27 cellular contexts compared by ENCODE assay signal in genomic region chr1:151819227-151819835, GRCh38. TPM values are rescaled to one million over a fixed set of nuclear protein-coding genes. Genes with fewer than 3 reads are reported as not detected.
DNase-seq lines count a peak whose midpoint lies in the region; ATAC-seq lines count a peak whose summit lies in the region.
"Had no signal": no experiment of that assay in that cellular context is flagged by ENCODE, and none has a peak within 500 bp of the region (broad histone marks: within the 10 kb centered on the region; RNA-seq: fewer than 3 reads in every experiment).

No MANE protein-coding gene starts in this region.

- H3K36me3 Mint-ChIP-seq in activated T-cell treated with anti-CD3 and anti-CD28 coated beads, Interleukin-2, amount 50 U/mL, for 24 hours (ENCODE audit: low read depth) = no peaks in the 10 kb centered on the region
- H3K36me3 Mint-ChIP-seq in CD8-positive, alpha-beta memory T cell = peaks cover 0 to 4% (median 4%) of the 10 kb centered on the region in 3 donors
- H3K36me3 Mint-ChIP-seq in activated T-helper 1 cell treated with anti-CD3 and anti-CD28 coated beads, Interleukin-12 subunit alpha, Interleukin-12 subunit beta, Interleukin-2, Interleukin-4 antibody, amounts not matched to agents 30 ng/mL and 10 ng/mL and 1 ng/mL, durations not matched to agents 14 hours and 24 hours and 36 hours (ENCODE audit: low read depth) = no peaks in the 10 kb centered on the region
- H3K36me3 Mint-ChIP-seq in immature natural killer cell = no peaks in the 10 kb centered on the region
- H3K36me3 Mint-ChIP-seq: activated naive CD8-positive, alpha-beta T cell treated with anti-CD3 and anti-CD28 coated beads, Interleukin-2, amount 10 ng/mL, durations not matched to agents 7 days and 5 days had no signal

- no peaks in the 10 kb centered on the region for H3K27me3 ChIP-seq in CD8-positive, alpha-beta memory T cell (ENCODE audit: insufficient read depth, low read length, poor library complexity, severe bottlenecking)
- peaks cover 0 to 94% (median 0%) of the 10 kb centered on the region in 3 experiments for H3K27me3 ChIP-seq in neuronal stem cell (ENCODE audit: control insufficient read depth in 3 of 3, insufficient read depth in 3 of 3, low read depth in 1 of 3, low read length in 3 of 3)
- H3K27me3 ChIP-seq: BE2C, SJSA1, transverse colon had no signal

- H2BK120ac ChIP-seq in neuronal stem cell (ENCODE audit: low read depth, low read length) = no peak overlapping the region

- POLR2A ChIA-PET in CD8-positive, alpha-beta memory T cell (lab: Charles Lee) = interaction anchor here (1.1 kb wide), 1 partner anchor 56 kb away, joined by 3 read pairs; the partner anchor contains the start of gene MRPL9

- H3K4me3 ChIP-seq in CD8-positive, alpha-beta memory T cell (ENCODE audit: low read length) = no peak overlapping the region
- H3K4me3 ChIP-seq in neuronal stem cell (ENCODE audit: low read length in 2 of 2) = no peak overlapping the region
- H3K4me3 ChIP-seq: K562, left ventricle myocardium inferior, SJSA1, transverse colon had no signal

- no peak overlapping the region for H3K9ac ChIP-seq in neuronal stem cell (ENCODE audit: low read depth, low read length, poor library complexity)

- H3K79me1 ChIP-seq in neuronal stem cell (ENCODE audit: low read depth, low read length) = no peaks in the 10 kb centered on the region

- WGBS in neuronal stem cell (ENCODE audit: extremely low coverage in 2 of 2, insufficient read length in 2 of 2, insufficient replicate concordance in 1 of 2), 2 donors = no CpG with 5 or more reads among the region's 12 CpGs

- H3K4me1 ChIP-seq in CD8-positive, alpha-beta memory T cell (ENCODE audit: insufficient read depth, low read length) = peaks cover 57% of the 10 kb centered on the region
- H3K4me1 ChIP-seq in neuronal stem cell (ENCODE audit: control insufficient read depth in 2 of 2, insufficient read depth in 1 of 2, low read depth in 1 of 2, low read length in 2 of 2) = peaks cover 0 to 5% of the 10 kb centered on the region in 2 donors
- H3K4me1 ChIP-seq: SJSA1, transverse colon had no signal

- H3K4me1 Mint-ChIP-seq in activated T-cell treated with anti-CD3 and anti-CD28 coated beads, Interleukin-2, amount 50 U/mL, for 24 hours (ENCODE audit: low read depth) = peaks cover 72% of the 10 kb centered on the region
- peaks cover 72 to 81% (median 77%) of the 10 kb centered on the region in 3 donors for H3K4me1 Mint-ChIP-seq in CD8-positive, alpha-beta memory T cell
- H3K4me1 Mint-ChIP-seq in activated T-helper 1 cell treated with anti-CD3 and anti-CD28 coated beads, Interleukin-12 subunit alpha, Interleukin-12 subunit beta, Interleukin-2, Interleukin-4 antibody, amounts not matched to agents 30 ng/mL and 10 ng/mL and 1 ng/mL, durations not matched to agents 14 hours and 24 hours and 36 hours (ENCODE audit: low read depth) = peaks cover 72% of the 10 kb centered on the region
- H3K4me1 Mint-ChIP-seq in immature natural killer cell = peaks cover 54% of the 10 kb centered on the region in 2 donors

- no peaks in the 10 kb centered on the region for H3K9me3 ChIP-seq in CD8-positive, alpha-beta memory T cell (ENCODE audit: low read length)
- H3K9me3 ChIP-seq in neuronal stem cell (replicated peaks in 1 of 2; ENCODE audit: control insufficient read depth in 2 of 2, insufficient read depth in 1 of 2, low read depth in 1 of 2, low read length in 2 of 2) = no peaks in the 10 kb centered on the region
- H3K9me3 ChIP-seq: BE2C, left ventricle myocardium inferior, SJSA1, transverse colon had no signal

- H2BK5ac ChIP-seq in neuronal stem cell (ENCODE audit: low read length) = no peak overlapping the region

- H2BK12ac ChIP-seq in neuronal stem cell (ENCODE audit: low read length) = no peak overlapping the region

- H2BK15ac ChIP-seq in neuronal stem cell (ENCODE audit: low read length) = no peak overlapping the region

- H3K9me3 Mint-ChIP-seq in activated T-cell treated with anti-CD3 and anti-CD28 coated beads, Interleukin-2, amount 50 U/mL, for 24 hours = no peaks in the 10 kb centered on the region
- no peaks in the 10 kb centered on the region for H3K9me3 Mint-ChIP-seq in CD8-positive, alpha-beta memory T cell
- H3K9me3 Mint-ChIP-seq in activated T-helper 1 cell treated with anti-CD3 and anti-CD28 coated beads, Interleukin-12 subunit alpha, Interleukin-12 subunit beta, Interleukin-2, Interleukin-4 antibody, amounts not matched to agents 30 ng/mL and 10 ng/mL and 1 ng/mL, durations not matched to agents 14 hours and 24 hours and 36 hours = no peaks in the 10 kb centered on the region
- H3K9me3 Mint-ChIP-seq in immature natural killer cell = no peaks in the 10 kb centered on the region
- H3K9me3 Mint-ChIP-seq: activated naive CD8-positive, alpha-beta T cell treated with anti-CD3 and anti-CD28 coated beads, Interleukin-2, amount 10 ng/mL, durations not matched to agents 7 days and 5 days had no signal

- ATAC-seq in GM21526 (IDR thresholded peaks at IDR 0.05; ENCODE audit: low FRiP score, unreplicated experiment) = no peak
- ATAC-seq: K562 had no signal

- no peak overlapping the region for H3K14ac ChIP-seq in neuronal stem cell (ENCODE audit: low read length)

- intact Hi-C loops in activated T-helper 1 cell treated with anti-CD3 and anti-CD28 coated beads, Interleukin-12 subunit alpha, Interleukin-12 subunit beta, Interleukin-2, Interleukin-4 antibody, amounts not matched to agents 30 ng/mL and 10 ng/mL and 1 ng/mL, durations not matched to agents 14 hours and 24 hours and 36 hours (cut with micrococcal nuclease) = no loop called here

- peak overlapping the region; percentile 74 for H4K91ac ChIP-seq in neuronal stem cell (ENCODE audit: low read depth, low read length, poor library complexity)

- no peak overlapping the region for H4K8ac ChIP-seq in neuronal stem cell (ENCODE audit: low read depth, low read length)

- no peak overlapping the region for H3K4ac ChIP-seq in neuronal stem cell (ENCODE audit: low read length)

- H3K4me2 ChIP-seq in neuronal stem cell (ENCODE audit: insufficient read depth, low read length, poor library complexity, severe bottlenecking) = no peak overlapping the region

- H3K18ac ChIP-seq in neuronal stem cell (ENCODE audit: low read length) = no peak overlapping the region

- H2AFZ ChIP-seq in neuronal stem cell (ENCODE audit: low read length) = no peak overlapping the region

- no peak overlapping the region for H3K27ac ChIP-seq in CD8-positive, alpha-beta memory T cell (ENCODE audit: low read depth, low read length)
- H3K27ac ChIP-seq in neuronal stem cell (replicated peaks; ENCODE audit: low read length) = no peak overlapping the region
- H3K27ac ChIP-seq in substantia nigra (ENCODE audit: low read depth, low read length, poor library complexity, severe bottlenecking) = no peak overlapping the region
- H3K27ac ChIP-seq: left ventricle myocardium inferior, SJSA1, transverse colon had no signal

- no peaks in the 10 kb centered on the region for H3K36me3 ChIP-seq in CD8-positive, alpha-beta memory T cell (ENCODE audit: insufficient read depth, low read length)
- H3K36me3 ChIP-seq in neuronal stem cell (replicated peaks in 1 of 2; ENCODE audit: control insufficient read depth in 2 of 2, insufficient read depth in 2 of 2, low read length in 2 of 2) = no peaks in the 10 kb centered on the region
- H3K36me3 ChIP-seq: BE2C, SJSA1, transverse colon had no signal

- peak overlapping the region; percentile 75 for H3K27ac Mint-ChIP-seq in activated T-cell treated with anti-CD3 and anti-CD28 coated beads, Interleukin-2, amount 50 U/mL, for 24 hours
- H3K27ac Mint-ChIP-seq in CD8-positive, alpha-beta memory T cell = peak overlapping the region in 7 of 8 donors; percentile 86 to 98 (median 91)
- H3K27ac Mint-ChIP-seq in activated T-helper 1 cell treated with anti-CD3 and anti-CD28 coated beads, Interleukin-12 subunit alpha, Interleukin-12 subunit beta, Interleukin-2, Interleukin-4 antibody, amounts not matched to agents 30 ng/mL and 10 ng/mL and 1 ng/mL, durations not matched to agents 14 hours and 24 hours and 36 hours = peak overlapping the region; percentile 24
- peak overlapping the region in 1 of 6 donors; percentile 75 for H3K27ac Mint-ChIP-seq in immature natural killer cell
- H3K27ac Mint-ChIP-seq: activated naive CD8-positive, alpha-beta T cell treated with anti-CD3 and anti-CD28 coated beads, Interleukin-2, amount 10 ng/mL, durations not matched to agents 7 days and 5 days had no signal

- no peak overlapping the region for H2AK5ac ChIP-seq in neuronal stem cell (ENCODE audit: low read depth, low read length)

- peak overlapping the region; percentile 8 for H3K23ac ChIP-seq in neuronal stem cell (ENCODE audit: low read depth, low read length, poor library complexity)

- CTCF ChIA-PET in CD8-positive, alpha-beta memory T cell (lab: Charles Lee) = interaction anchor here (1.5 to 2.4 kb wide), 2 partner anchors 17 kb away, joined by 3 to 12 read pairs; no protein-coding TSS in a partner anchor

- no peaks in the 10 kb centered on the region for H3K27me3 Mint-ChIP-seq in activated T-cell treated with anti-CD3 and anti-CD28 coated beads, Interleukin-2, amount 50 U/mL, for 24 hours
- no peaks in the 10 kb centered on the region for H3K27me3 Mint-ChIP-seq in CD8-positive, alpha-beta memory T cell
- peaks cover 2% of the 10 kb centered on the region for H3K27me3 Mint-ChIP-seq in activated T-helper 1 cell treated with anti-CD3 and anti-CD28 coated beads, Interleukin-12 subunit alpha, Interleukin-12 subunit beta, Interleukin-2, Interleukin-4 antibody, amounts not matched to agents 30 ng/mL and 10 ng/mL and 1 ng/mL, durations not matched to agents 14 hours and 24 hours and 36 hours (ENCODE audit: insufficient read depth)
- H3K27me3 Mint-ChIP-seq in immature natural killer cell (ENCODE audit: low read depth in 3 of 3) = peaks cover 2 to 7% (median 2%) of the 10 kb centered on the region in 3 donors

- DNase-seq in activated T-cell treated with anti-CD3 and anti-CD28 coated beads, Interleukin-2, amount 50 U/mL, for 24 hours = no peak
- DNase-seq in activated T-cell treated with anti-CD3 and anti-CD28 coated beads for 4 hours = no peak
- DNase-seq in CD8-positive, alpha-beta memory T cell = no peak
- no peak for DNase-seq in activated T-helper 1 cell treated with anti-CD3 and anti-CD28 coated beads, Interleukin-12 subunit alpha, Interleukin-12 subunit beta, Interleukin-2, Interleukin-4 antibody, amounts not matched to agents 30 ng/mL and 10 ng/mL and 1 ng/mL, durations not matched to agents 14 hours and 24 hours and 36 hours (ENCODE audit: low spot score)
- DNase-seq in neuronal stem cell (ENCODE audit: low spot score) = no peak
- DNase-seq in substantia nigra (lab: John Stamatoyannopoulos, UW) = no peak
- no peak for DNase-seq in immature natural killer cell
- DNase-seq: activated naive CD8-positive, alpha-beta T cell treated with anti-CD3 and anti-CD28 coated beads, Interleukin-2, amount 10 ng/mL, durations not matched to agents 7 days and 5 days; BE2C; central memory CD4-positive, alpha-beta T cell; left ventricle myocardium inferior; NCI-H1436 treated with DMSO at 0.1 percent for 48 hours; NCI-H774; occipital lobe; stimulated activated CD8-positive, alpha-beta memory T cell treated with anti-CD3 and anti-CD28 coated beads, Interleukin-4, amount 100 ng/mL, for 48 hours; transverse colon had no signal

- H3K4me3 Mint-ChIP-seq in activated T-cell treated with anti-CD3 and anti-CD28 coated beads, Interleukin-2, amount 50 U/mL, for 24 hours = no peak overlapping the region
- H3K4me3 Mint-ChIP-seq in CD8-positive, alpha-beta memory T cell = peak overlapping the region in 6 of 7 donors; percentile 71 to 97 (median 86)
- no peak overlapping the region for H3K4me3 Mint-ChIP-seq in activated T-helper 1 cell treated with anti-CD3 and anti-CD28 coated beads, Interleukin-12 subunit alpha, Interleukin-12 subunit beta, Interleukin-2, Interleukin-4 antibody, amounts not matched to agents 30 ng/mL and 10 ng/mL and 1 ng/mL, durations not matched to agents 14 hours and 24 hours and 36 hours
- no peak overlapping the region for H3K4me3 Mint-ChIP-seq in immature natural killer cell
- H3K4me3 Mint-ChIP-seq: activated naive CD8-positive, alpha-beta T cell treated with anti-CD3 and anti-CD28 coated beads, Interleukin-2, amount 10 ng/mL, durations not matched to agents 7 days and 5 days had no signal

RNA-seq across cellular contexts. Expression of gene RORC, which starts 12.3 kb away (rescaled TPM):
- total RNA-seq in CD8-positive, alpha-beta memory T cell = 1 to 10 TPM; 1.3 to 1.5 TPM
- 46.4 TPM for polyA plus RNA-seq in CD8-positive, alpha-beta memory T cell
- 2.6 and 2.7 TPM in 2 replicates for total RNA-seq in activated T-helper 1 cell treated with anti-CD3 and anti-CD28 coated beads, Interleukin-12 subunit alpha, Interleukin-12 subunit beta, Interleukin-2, Interleukin-4 antibody, amounts not matched to agents 30 ng/mL and 10 ng/mL and 1 ng/mL, durations not matched to agents 14 hours and 24 hours and 36 hours
- polyA plus RNA-seq in neuronal stem cell (2013, experiment 1 of 2) = 0.01 TPM
- 0.01 TPM for polyA plus RNA-seq in neuronal stem cell (2013, experiment 2 of 2)
- polyA plus RNA-seq in immature natural killer cell = 1 to 10 TPM in 2 of 3 donors, under 1 TPM in 1; 0.40 to 1.6 (median 1.4) TPM
- total RNA-seq: A673, astrocyte, dermis microvascular lymphatic vessel endothelial cell, endothelial cell of umbilical vein, HT1080, K562, SJSA1 had no signal
- polyA plus RNA-seq: endothelial cell of umbilical vein, K562 had no signal

RNA-seq across cellular contexts. Expression of gene LINGO4, which starts 14.1 kb away (rescaled TPM):
- under 1 TPM in 1 of 2 experiments, not detected in 1; 0.09 TPM for total RNA-seq in CD8-positive, alpha-beta memory T cell
- 0.28 TPM for polyA plus RNA-seq in CD8-positive, alpha-beta memory T cell
- 0.07 and 0.10 TPM in 2 replicates for total RNA-seq in activated T-helper 1 cell treated with anti-CD3 and anti-CD28 coated beads, Interleukin-12 subunit alpha, Interleukin-12 subunit beta, Interleukin-2, Interleukin-4 antibody, amounts not matched to agents 30 ng/mL and 10 ng/mL and 1 ng/mL, durations not matched to agents 14 hours and 24 hours and 36 hours
- not detected for polyA plus RNA-seq in neuronal stem cell (2013, experiment 1 of 2)
- polyA plus RNA-seq in neuronal stem cell (2013, experiment 2 of 2) = not detected
- polyA plus RNA-seq in immature natural killer cell = 1 to 10 TPM in 1 of 3 donors, not detected in 2; 1.3 TPM
- total RNA-seq: A673, astrocyte, dermis microvascular lymphatic vessel endothelial cell, endothelial cell of umbilical vein, HT1080, K562, mesenteric fat pad, myocyte, occipital lobe, SJSA1 had no signal
- polyA plus RNA-seq: endothelial cell of umbilical vein, K562 had no signal

RNA-seq across cellular contexts. Expression of gene C2CD4D, which starts 20.3 kb away (rescaled TPM):
- total RNA-seq in CD8-positive, alpha-beta memory T cell = 1 to 10 TPM; 1.9 to 2.0 TPM
- 3.7 TPM for polyA plus RNA-seq in CD8-positive, alpha-beta memory T cell
- total RNA-seq in activated T-helper 1 cell treated with anti-CD3 and anti-CD28 coated beads, Interleukin-12 subunit alpha, Interleukin-12 subunit beta, Interleukin-2, Interleukin-4 antibody, amounts not matched to agents 30 ng/mL and 10 ng/mL and 1 ng/mL, durations not matched to agents 14 hours and 24 hours and 36 hours = 1.0 and 1.2 TPM in 2 replicates
- 0.17 TPM for polyA plus RNA-seq in neuronal stem cell (2013, experiment 1 of 2)
- 0.17 TPM for polyA plus RNA-seq in neuronal stem cell (2013, experiment 2 of 2)
- under 1 TPM; 0.22 to 0.52 (median 0.32) TPM for polyA plus RNA-seq in immature natural killer cell
- total RNA-seq: A673, endothelial cell of umbilical vein, HT1080, K562, left ventricle myocardium inferior, mesenteric fat pad, myocyte, SJSA1, skeletal muscle tissue, transverse colon had no signal
- polyA plus RNA-seq: endothelial cell of umbilical vein, K562 had no signal

RNA-seq across cellular contexts. Expression of gene TDRKH, which starts 29.0 kb away (rescaled TPM):
- 10 to 100 TPM; 16.4 to 17.4 TPM for total RNA-seq in CD8-positive, alpha-beta memory T cell
- 20.5 TPM for polyA plus RNA-seq in CD8-positive, alpha-beta memory T cell
- 14.6 and 16.4 TPM in 2 replicates for total RNA-seq in activated T-helper 1 cell treated with anti-CD3 and anti-CD28 coated beads, Interleukin-12 subunit alpha, Interleukin-12 subunit beta, Interleukin-2, Interleukin-4 antibody, amounts not matched to agents 30 ng/mL and 10 ng/mL and 1 ng/mL, durations not matched to agents 14 hours and 24 hours and 36 hours
- polyA plus RNA-seq in neuronal stem cell (2013, experiment 1 of 2) = 16.6 TPM
- 15.8 TPM for polyA plus RNA-seq in neuronal stem cell (2013, experiment 2 of 2)
- polyA plus RNA-seq in immature natural killer cell = 10 to 100 TPM; 12.0 to 16.1 (median 16.0) TPM

RNA-seq across cellular contexts. Expression of gene THEM5, which starts 34.2 kb away (rescaled TPM):
- not detected for total RNA-seq in CD8-positive, alpha-beta memory T cell
- 0.38 TPM for polyA plus RNA-seq in CD8-positive, alpha-beta memory T cell
- total RNA-seq in activated T-helper 1 cell treated with anti-CD3 and anti-CD28 coated beads, Interleukin-12 subunit alpha, Interleukin-12 subunit beta, Interleukin-2, Interleukin-4 antibody, amounts not matched to agents 30 ng/mL and 10 ng/mL and 1 ng/mL, durations not matched to agents 14 hours and 24 hours and 36 hours = not detected in 2 replicates
- polyA plus RNA-seq in neuronal stem cell (2013, experiment 1 of 2) = not detected
- polyA plus RNA-seq in neuronal stem cell (2013, experiment 2 of 2) = not detected
- polyA plus RNA-seq in immature natural killer cell = under 1 TPM in 1 of 3 donors, not detected in 2; 0.56 TPM
- total RNA-seq: A673; activated naive CD8-positive, alpha-beta T cell treated with anti-CD3 and anti-CD28 coated beads, Interleukin-2, amount 10 ng/mL, durations not matched to agents 7 days and 5 days; astrocyte; dermis microvascular lymphatic vessel endothelial cell; endothelial cell of umbilical vein; HT1080; K562; left ventricle myocardium inferior; mesenteric fat pad; myocyte; occipital lobe; SJSA1; skeletal muscle tissue; transverse colon had no signal
- polyA plus RNA-seq: endothelial cell of umbilical vein, K562 had no signal

Comparison
In these comparisons a context has a peak if more than half of its experiments do, and no peak if none do; other contexts are left out.
1. H3K4me3 Mint-ChIP-seq: peak in CD8-positive, alpha-beta memory T cell (6 of 7); none in activated T-cell treated with anti-CD3 and anti-CD28 coated beads, Interleukin-2, amount 50 U/mL, for 24 hours (single experiment), activated T-helper 1 cell treated with anti-CD3 and anti-CD28 coated beads, Interleukin-12 subunit alpha, Interleukin-12 subunit beta, Interleukin-2, Interleukin-4 antibody, amounts not matched to agents 30 ng/mL and 10 ng/mL and 1 ng/mL, durations not matched to agents 14 hours and 24 hours and 36 hours (single experiment) and immature natural killer cell (0 of 5).